ENCODE assay signal across 14 cellular contexts in the genomic region with DNA sequence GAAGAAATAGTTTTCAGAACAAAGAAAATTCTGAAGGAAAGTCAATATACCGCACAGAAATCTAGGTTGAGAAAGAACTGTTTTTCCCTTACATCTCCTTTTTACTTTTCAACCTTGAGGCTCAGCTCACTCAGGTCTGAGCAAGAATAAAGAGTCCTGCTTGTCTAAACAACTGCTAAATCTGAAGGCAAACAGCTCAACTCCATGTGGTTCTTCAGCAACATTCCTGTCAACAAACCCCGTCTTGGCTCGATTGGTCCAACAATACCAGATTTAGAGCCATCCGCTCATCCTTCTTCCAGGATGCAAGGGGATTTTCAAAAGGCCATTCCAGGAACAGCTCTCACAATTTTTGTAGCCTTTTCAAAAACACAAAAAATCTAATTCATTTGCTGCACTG.
DNase-seq lines count a peak whose midpoint lies in the region.
"Had no signal": no experiment of that assay in that cellular context is flagged by ENCODE, and none has a peak within 500 bp of the region (broad histone marks: within the 10 kb centered on the region; RNA-seq: fewer than 3 reads in every experiment).

No MANE protein-coding gene starts in this region.

- DNase-seq in DMS53 (lab: John Stamatoyannopoulos, UW) (peak; percentile 3), DMS53 treated with DMSO at 0.1 percent for 48 hours (lab: John Stamatoyannopoulos, UW; ENCODE audit: unreplicated experiment) (no peak), T47D (ENCODE audit: low read depth in 1 of 2, low spot score in 1 of 2) (peak; percentile 33 to 83), islet precursor cell (peak; percentile 37), DMS153 (lab: John Stamatoyannopoulos, UW) (no peak), SKM-1 (lab: John Stamatoyannopoulos, UW; ENCODE audit: unreplicated experiment) (no peak)
- no peak for DNase-seq in NK-92 treated with Interleukin-12 subunit alpha and Interleukin-12 subunit beta, amount 100 ng/mL, for 24 hours (lab: John Stamatoyannopoulos, UW)
- DNase-seq in activated naive CD4-positive, alpha-beta T cell (lab: John Stamatoyannopoulos, UW): no peak
- DNase-seq: activated CD8-positive, alpha-beta memory T cell treated with anti-CD3 and anti-CD28 coated beads for 24 hours; activated naive CD8-positive, alpha-beta T cell treated with anti-CD3 and anti-CD28 coated beads for 36 hours; GOT3; natural killer cell; NCI-H187 treated with DMSO at 0.1 percent for 48 hours; testis had no signal

- in situ Hi-C loops in T47D (cut with HindIII; ENCODE audit: low pct_unique_long_range_greater_than_20kb, low sequenced_read_pairs): no loop called here

Comparison
In these comparisons a context has a peak if more than half of its experiments do, and no peak if none do; other contexts are left out.
1. DNase-seq: peak in DMS53 (single experiment), T47D (2 of 2) and islet precursor cell (single experiment); none in DMS53 treated with DMSO at 0.1 percent for 48 hours (single experiment), DMS153 (single experiment), SKM-1 (single experiment), NK-92 treated with Interleukin-12 subunit alpha and Interleukin-12 subunit beta, amount 100 ng/mL, for 24 hours (single experiment) and activated naive CD4-positive, alpha-beta T cell (0 of 4).